In genomic region chr4:155408796-155409195, GRCh38 we compare ENCODE assay signal across 21 cellular contexts. TPM values are rescaled to one million over a fixed set of nuclear protein-coding genes. Genes with fewer than 3 reads are reported as not detected.
DNase-seq lines count a peak whose midpoint lies in the region; ATAC-seq and TF ChIP-seq lines count a peak whose summit lies in the region.
"Had no signal": no experiment of that assay in that cellular context is flagged by ENCODE, and none has a peak within 500 bp of the region (broad histone marks: within the 10 kb centered on the region; RNA-seq: fewer than 3 reads in every experiment).

No MANE protein-coding gene starts in this region.

- H3K27me3 ChIP-seq in suprapubic skin: no peaks in the 10 kb centered on the region
- H3K27me3 ChIP-seq: BLaER1 treated with 17β-estradiol and CSF1 and Interleukin-3, amounts not matched to agents 10 nM and 100 nM; MG63 had no signal

- no peaks in the 10 kb centered on the region for H3K4me1 ChIP-seq in suprapubic skin
- H3K4me1 ChIP-seq: BLaER1 treated with 17β-estradiol and CSF1 and Interleukin-3, amounts not matched to agents 10 nM and 100 nM had no signal

- no peaks in the 10 kb centered on the region for H3K36me3 Mint-ChIP-seq in activated naive CD8-positive, alpha-beta T cell treated with anti-CD3 and anti-CD28 coated beads for 36 hours
- H3K36me3 Mint-ChIP-seq: CD8-positive, alpha-beta T cell had no signal

- no peaks in the 10 kb centered on the region for H3K4me1 Mint-ChIP-seq in activated naive CD8-positive, alpha-beta T cell treated with anti-CD3 and anti-CD28 coated beads for 36 hours

- no peak overlapping the region for H3K4me3 Mint-ChIP-seq in activated naive CD8-positive, alpha-beta T cell treated with anti-CD3 and anti-CD28 coated beads for 36 hours
- H3K4me3 Mint-ChIP-seq: CD8-positive, alpha-beta T cell had no signal

- no peak for TF ChIP-seq EP300 in suprapubic skin (IDR thresholded peaks at IDR 0.05)

- peaks cover 23% of the 10 kb centered on the region for H3K27me3 Mint-ChIP-seq in activated naive CD8-positive, alpha-beta T cell treated with anti-CD3 and anti-CD28 coated beads for 36 hours

- H3K9me3 Mint-ChIP-seq in activated naive CD8-positive, alpha-beta T cell treated with anti-CD3 and anti-CD28 coated beads for 36 hours: no peaks in the 10 kb centered on the region
- H3K9me3 Mint-ChIP-seq: CD8-positive, alpha-beta T cell had no signal

- no peak overlapping the region for H3K27ac Mint-ChIP-seq in activated naive CD8-positive, alpha-beta T cell treated with anti-CD3 and anti-CD28 coated beads for 36 hours
- H3K27ac Mint-ChIP-seq: CD8-positive, alpha-beta T cell had no signal

- H3K27ac ChIP-seq in suprapubic skin: no peak overlapping the region
- H3K27ac ChIP-seq: BLaER1 treated with 17β-estradiol and CSF1 and Interleukin-3, amounts not matched to agents 10 nM and 100 nM; RWPE1; SK-N-MC had no signal

- ATAC-seq in GM18511 (IDR thresholded peaks at IDR 0.05; ENCODE audit: unreplicated experiment): peak; percentile 67
- ATAC-seq in GM19452 (IDR thresholded peaks at IDR 0.05; ENCODE audit: unreplicated experiment): peak; percentile 76
- ATAC-seq in HG02678 (IDR thresholded peaks at IDR 0.05; ENCODE audit: unreplicated experiment): peak; percentile 51
- peak; percentile 66 for ATAC-seq in HG03175 (IDR thresholded peaks at IDR 0.05; ENCODE audit: unreplicated experiment)
- ATAC-seq: CD8-positive, alpha-beta T cell had no signal

- TF ChIP-seq POLR2A in suprapubic skin (IDR thresholded peaks at IDR 0.05): no peak

- WGBS in suprapubic skin: 77% methylated on average over 1 of the region's 1 CpG

- no peak for TF ChIP-seq CTCF in suprapubic skin (IDR thresholded peaks at IDR 0.05)

- no peaks in the 10 kb centered on the region for H3K9me3 ChIP-seq in suprapubic skin
- H3K9me3 ChIP-seq: BLaER1 treated with 17β-estradiol and CSF1 and Interleukin-3, amounts not matched to agents 10 nM and 100 nM; MG63 had no signal

- H3K4me3 ChIP-seq in suprapubic skin: no peak overlapping the region
- H3K4me3 ChIP-seq: BLaER1 treated with 17β-estradiol and CSF1 and Interleukin-3, amounts not matched to agents 10 nM and 100 nM; MG63; SK-N-MC had no signal

- no peak for DNase-seq in activated naive CD8-positive, alpha-beta T cell treated with anti-CD3 and anti-CD28 coated beads for 36 hours
- DNase-seq in NCI-H1694 (lab: John Stamatoyannopoulos, UW): no peak
- no peak for DNase-seq in suprapubic skin (ENCODE audit: low spot score in 2 of 2)
- DNase-seq in globus pallidus (ENCODE audit: low spot score): no peak
- DNase-seq: 8988T; Calu3; CD8-positive, alpha-beta T cell; DMS153; MG63; NCI-H1048; NCI-H1417 treated with DMSO at 0.1 percent for 48 hours; NCI-H187 treated with DMSO at 0.1 percent for 48 hours; NCI-H69; SHP77 treated with DMSO at 0.1 percent for 48 hours had no signal

- no peaks in the 10 kb centered on the region for H3K36me3 ChIP-seq in suprapubic skin
- H3K36me3 ChIP-seq: BLaER1 treated with 17β-estradiol and CSF1 and Interleukin-3, amounts not matched to agents 10 nM and 100 nM; MG63 had no signal

RNA-seq across cellular contexts. Expression of gene MAP9, which starts 32.0 kb away (rescaled TPM):
- total RNA-seq in activated naive CD8-positive, alpha-beta T cell treated with anti-CD3 and anti-CD28 coated beads for 36 hours: 1 to 10 TPM; 8.1 to 8.4 TPM
- total RNA-seq in suprapubic skin: 1 to 10 TPM; 1.2 to 2.4 (median 1.9) TPM
